36 cellular contexts compared by ENCODE assay signal in genomic region chr15:33315044-33315443, GRCh38. TPM values are rescaled to one million over a fixed set of nuclear protein-coding genes. Genes with fewer than 3 reads are reported as not detected.
"Had no signal": no experiment of that assay in that cellular context is flagged by ENCODE, and none has a peak within 500 bp of the region (broad histone marks: within the 10 kb centered on the region; RNA-seq: fewer than 3 reads in every experiment).

No MANE protein-coding gene starts in this region.

- H3K4me3 ChIP-seq: ascending aorta, cardiac muscle cell had no signal

- H3K4me3 Mint-ChIP-seq: activated B cell treated with CpG ODN at 0.5 μM for 24 hours; activated CD4-positive, alpha-beta memory T cell treated with anti-CD3 and anti-CD28 coated beads for 36 hours; activated CD4-positive, alpha-beta T cell treated with anti-CD3 and anti-CD28 coated beads, Interleukin-2, amount 10 ng/mL, durations not matched to agents 24 days and 14 days; activated CD8-positive, alpha-beta T cell treated with anti-CD3 and anti-CD28 coated beads for 36 hours; activated naive CD4-positive, alpha-beta T cell treated with anti-CD3 and anti-CD28 coated beads, Interleukin-2, amount 10 ng/mL, durations not matched to agents 7 days and 5 days; activated naive CD4-positive, alpha-beta T cell treated with anti-CD3 and anti-CD28 coated beads, Interleukin-2, amount 50 U/mL, for 24 hours; activated naive CD8-positive, alpha-beta T cell; activated naive CD8-positive, alpha-beta T cell treated with anti-CD3 and anti-CD28 coated beads, Interleukin-2, amount 10 ng/mL, durations not matched to agents 7 days and 5 days; activated naive CD8-positive, alpha-beta T cell treated with anti-CD3 and anti-CD28 coated beads, Interleukin-2, amount 50 U/mL, for 24 hours; brain; central memory CD8-positive, alpha-beta T cell; T-helper 1 cell treated with Interleukin-12 subunit alpha and Interleukin-12 subunit beta and Interleukin-4 antibody, amounts not matched to agents 30 μg/mL and 1 μg/mL, for 36 hours; T-helper 2 cell treated with Interferon-gamma antibody and Interleukin-4, amounts not matched to agents 5 μg/mL and 100 μg/mL, for 36 hours had no signal

- H3K36me3 Mint-ChIP-seq: activated CD4-positive, alpha-beta memory T cell treated with anti-CD3 and anti-CD28 coated beads for 36 hours; activated naive CD4-positive, alpha-beta T cell treated with anti-CD3 and anti-CD28 coated beads, Interleukin-2, amount 10 ng/mL, durations not matched to agents 7 days and 5 days; activated naive CD4-positive, alpha-beta T cell treated with anti-CD3 and anti-CD28 coated beads, Interleukin-2, amount 50 U/mL, for 24 hours; activated naive CD8-positive, alpha-beta T cell; activated naive CD8-positive, alpha-beta T cell treated with anti-CD3 and anti-CD28 coated beads, Interleukin-2, amount 10 ng/mL, durations not matched to agents 7 days and 5 days; brain had no signal

- DNase-seq: activated B cell treated with CpG ODN at 0.5 μM for 24 hours; activated CD4-positive, alpha-beta memory T cell treated with anti-CD3 and anti-CD28 coated beads for 36 hours; activated CD4-positive, alpha-beta T cell treated with anti-CD3 and anti-CD28 coated beads for 4 hours; activated CD4-positive, alpha-beta T cell treated with anti-CD3 and anti-CD28 coated beads, Interleukin-2, amount 10 ng/mL, durations not matched to agents 24 days and 14 days; activated CD4-positive, alpha-beta T cell treated with anti-CD3 and anti-CD28 coated beads, Interleukin-2, amount 50 U/mL, for 1 hour; activated CD4-positive, alpha-beta T cell treated with anti-CD3 and anti-CD28 coated beads, Interleukin-2, amount 50 U/mL, for 4 hours; activated CD4-positive, CD25-positive, alpha-beta regulatory T cell treated with anti-CD3 and anti-CD28 coated beads, Interleukin-2, amount 50 U/mL, for 72 hours; activated CD8-positive, alpha-beta memory T cell treated with anti-CD3 and anti-CD28 coated beads, Interleukin-2, amount 50 U/mL, for 4 hours; activated CD8-positive, alpha-beta T cell treated with anti-CD3 and anti-CD28 coated beads for 36 hours; activated effector memory CD4-positive, alpha-beta T cell treated with Interleukin-2 at 50 U/mL for 16 hours; activated gamma-delta T cell; activated naive CD4-positive, alpha-beta T cell treated with anti-CD3 and anti-CD28 coated beads, Interleukin-2, amount 10 ng/mL, durations not matched to agents 7 days and 5 days; activated naive CD4-positive, alpha-beta T cell treated with Interleukin-2 at 50 U/mL for 16 hours; activated naive CD8-positive, alpha-beta T cell treated with anti-CD3 and anti-CD28 coated beads, Interleukin-2, amount 10 ng/mL, durations not matched to agents 7 days and 5 days; activated naive CD8-positive, alpha-beta T cell treated with anti-CD3 and anti-CD28 coated beads, Interleukin-2, amount 50 U/mL, for 24 hours; activated T-cell treated with anti-CD3 and anti-CD28 coated beads for 4 hours; activated T-cell treated with anti-CD3 and anti-CD28 coated beads, Interleukin-2, amount 50 U/mL, for 1 hour; activated T-cell treated with anti-CD3 and anti-CD28 coated beads, Interleukin-2, amount 50 U/mL, for 48 hours; amygdala; anterior cingulate cortex; caudate nucleus; cerebellar nuclear complex; T-helper 1 cell; T-helper 2 cell; T-helper 9 cell had no signal

- H3K4me1 Mint-ChIP-seq: activated B cell treated with CpG ODN at 0.5 μM for 24 hours; activated naive CD4-positive, alpha-beta T cell treated with anti-CD3 and anti-CD28 coated beads, Interleukin-2, amount 10 ng/mL, durations not matched to agents 7 days and 5 days; activated naive CD8-positive, alpha-beta T cell treated with anti-CD3 and anti-CD28 coated beads, Interleukin-2, amount 10 ng/mL, durations not matched to agents 7 days and 5 days; central memory CD8-positive, alpha-beta T cell had no signal

- H3K36me3 ChIP-seq: ascending aorta, cardiac muscle cell had no signal

- H3K9me3 ChIP-seq: ascending aorta had no signal

- H3K4me1 ChIP-seq: ascending aorta had no signal

- H3K9me3 Mint-ChIP-seq: activated B cell treated with CpG ODN at 0.5 μM for 24 hours; activated CD4-positive, alpha-beta memory T cell treated with anti-CD3 and anti-CD28 coated beads for 36 hours; activated CD4-positive, alpha-beta T cell treated with anti-CD3 and anti-CD28 coated beads, Interleukin-2, amount 10 ng/mL, durations not matched to agents 24 days and 14 days; activated CD8-positive, alpha-beta T cell treated with anti-CD3 and anti-CD28 coated beads for 36 hours; activated naive CD4-positive, alpha-beta T cell treated with anti-CD3 and anti-CD28 coated beads, Interleukin-2, amount 10 ng/mL, durations not matched to agents 7 days and 5 days; activated naive CD4-positive, alpha-beta T cell treated with anti-CD3 and anti-CD28 coated beads, Interleukin-2, amount 50 U/mL, for 24 hours; activated naive CD8-positive, alpha-beta T cell treated with anti-CD3 and anti-CD28 coated beads, Interleukin-2, amount 10 ng/mL, durations not matched to agents 7 days and 5 days; activated naive CD8-positive, alpha-beta T cell treated with anti-CD3 and anti-CD28 coated beads, Interleukin-2, amount 50 U/mL, for 24 hours; activated T-helper 2 cell treated with anti-CD3 and anti-CD28 coated beads, Interferon-gamma antibody, Interleukin-2, Interleukin-4, amounts not matched to agents 10 μg/mL and 5 μg/mL and 100 μg/mL, durations not matched to agents 14 hours and 24 hours and 36 hours; brain; central memory CD8-positive, alpha-beta T cell; T-helper 1 cell treated with Interleukin-12 subunit alpha and Interleukin-12 subunit beta and Interleukin-4 antibody, amounts not matched to agents 30 μg/mL and 1 μg/mL, for 36 hours; T-helper 2 cell treated with Interferon-gamma antibody and Interleukin-4, amounts not matched to agents 5 μg/mL and 100 μg/mL, for 36 hours had no signal

- H3K27ac Mint-ChIP-seq: activated B cell treated with CpG ODN at 0.5 μM for 24 hours; activated CD4-positive, alpha-beta memory T cell treated with anti-CD3 and anti-CD28 coated beads for 36 hours; activated CD4-positive, alpha-beta T cell treated with anti-CD3 and anti-CD28 coated beads, Interleukin-2, amount 10 ng/mL, durations not matched to agents 24 days and 14 days; activated CD8-positive, alpha-beta T cell treated with anti-CD3 and anti-CD28 coated beads for 36 hours; activated naive CD4-positive, alpha-beta T cell treated with anti-CD3 and anti-CD28 coated beads, Interleukin-2, amount 50 U/mL, for 24 hours; activated naive CD8-positive, alpha-beta T cell; activated naive CD8-positive, alpha-beta T cell treated with anti-CD3 and anti-CD28 coated beads, Interleukin-2, amount 10 ng/mL, durations not matched to agents 7 days and 5 days; activated naive CD8-positive, alpha-beta T cell treated with anti-CD3 and anti-CD28 coated beads, Interleukin-2, amount 50 U/mL, for 24 hours; activated T-helper 2 cell treated with anti-CD3 and anti-CD28 coated beads, Interferon-gamma antibody, Interleukin-2, Interleukin-4, amounts not matched to agents 10 μg/mL and 5 μg/mL and 100 μg/mL, durations not matched to agents 14 hours and 24 hours and 36 hours; brain; T-helper 1 cell treated with Interleukin-12 subunit alpha and Interleukin-12 subunit beta and Interleukin-4 antibody, amounts not matched to agents 30 μg/mL and 1 μg/mL, for 36 hours; T-helper 2 cell treated with Interferon-gamma antibody and Interleukin-4, amounts not matched to agents 5 μg/mL and 100 μg/mL, for 36 hours had no signal

- H3K27me3 ChIP-seq: ascending aorta had no signal

- ATAC-seq: activated CD8-positive, alpha-beta T cell treated with anti-CD3 and anti-CD28 coated beads for 36 hours; activated naive CD8-positive, alpha-beta T cell treated with anti-CD3 and anti-CD28 coated beads, Interleukin-2, amount 50 U/mL, for 24 hours had no signal

- H3K27ac ChIP-seq: ascending aorta, cardiac muscle cell, VCaP had no signal

RNA-seq across cellular contexts. Expression of gene RYR3, which starts 4.3 kb away (rescaled TPM):
- total RNA-seq: activated B cell treated with CpG ODN at 0.5 μM for 24 hours; activated CD4-positive, alpha-beta memory T cell treated with anti-CD3 and anti-CD28 coated beads for 36 hours; activated CD4-positive, alpha-beta T cell treated with anti-CD3 and anti-CD28 coated beads, Interleukin-2, amount 10 ng/mL, durations not matched to agents 24 days and 14 days; activated CD8-positive, alpha-beta memory T cell treated with anti-CD3 and anti-CD28 coated beads for 36 hours; activated CD8-positive, alpha-beta T cell treated with anti-CD3 and anti-CD28 coated beads for 36 hours; activated naive CD8-positive, alpha-beta T cell treated with anti-CD3 and anti-CD28 coated beads, Interleukin-2, amount 10 ng/mL, durations not matched to agents 7 days and 5 days had no signal
